ENCODE assay signal across 11 cellular contexts in the genomic region with DNA sequence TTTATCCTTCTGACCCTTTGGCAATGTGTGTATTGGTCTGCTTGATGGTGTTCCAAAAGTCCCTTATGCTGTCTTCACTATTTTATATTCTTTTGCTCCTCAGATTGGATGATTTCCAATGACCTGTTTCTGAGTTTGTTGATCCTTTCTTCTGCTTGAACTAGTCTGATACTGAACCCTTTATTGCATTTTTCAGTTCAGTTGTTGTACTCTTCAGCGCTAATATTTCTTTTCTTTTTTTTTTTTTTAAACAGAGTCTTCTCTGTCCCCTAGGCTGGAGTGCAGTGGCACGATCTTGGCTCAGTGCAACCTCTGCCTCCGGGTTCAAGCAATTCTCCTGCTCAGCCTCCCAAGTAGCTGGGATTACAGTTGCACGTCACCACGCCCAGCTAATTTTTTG.
"Had no signal": no experiment of that assay in that cellular context is flagged by ENCODE, and none has a peak within 500 bp of the region (broad histone marks: within the 10 kb centered on the region; RNA-seq: fewer than 3 reads in every experiment).

No MANE protein-coding gene starts in this region.

- H3K36me3 ChIP-seq: HAP-1 had no signal

- ATAC-seq: GM23338, HCT116 had no signal

- FAIRE-seq: H1, H54 had no signal

- H3K9ac ChIP-seq: GM23248 had no signal

- H2AFZ ChIP-seq: GM23248, GM23338 had no signal

- H3K4me2 ChIP-seq: GM23338 had no signal

- H3K4me3 ChIP-seq: GM23248, GM23338, HAP-1 had no signal

- H3K9me3 ChIP-seq: HAP-1 had no signal

- DNase-seq: GM23248, GOT3, H7, H9, HCEC 1CT, HFFc6 had no signal

- H3K27ac ChIP-seq: GM23248 had no signal

- H3K4me1 ChIP-seq: HAP-1 had no signal
